Comparison of ENCODE assay signal across 1 cellular context in genomic region chr1:19231736-19232525, GRCh38. TPM values are rescaled to one million over a fixed set of nuclear protein-coding genes. Genes with fewer than 3 reads are reported as not detected.
"Had no signal": no experiment of that assay in that cellular context is flagged by ENCODE, and none has a peak within 500 bp of the region (broad histone marks: within the 10 kb centered on the region; RNA-seq: fewer than 3 reads in every experiment).

No MANE protein-coding gene starts in this region.

RNA-seq across cellular contexts. Expression of gene AKR7A3, which starts 56.6 kb away (rescaled TPM):
- total RNA-seq: Right ventricle myocardium superior had no signal
